Comparison of ENCODE assay signal across 1 cellular context in the genomic region with DNA sequence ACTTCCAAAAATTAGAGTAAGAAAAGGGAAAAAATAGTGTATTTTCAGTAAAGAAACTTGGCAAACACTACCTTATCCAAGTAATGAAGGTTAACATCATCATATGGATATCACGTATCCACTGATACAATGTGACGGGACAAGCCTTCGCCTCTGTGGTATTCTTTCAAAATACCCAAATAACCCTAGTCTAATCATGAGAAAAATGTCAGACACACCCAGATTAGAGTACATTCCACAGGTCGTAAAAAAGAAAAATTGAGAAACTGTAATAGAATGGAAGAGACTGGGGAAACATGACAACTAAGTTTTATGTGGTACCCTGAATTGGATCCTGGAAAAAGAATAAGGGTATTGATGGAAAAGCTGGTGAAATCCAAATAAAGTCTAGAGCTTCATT.
TF ChIP-seq lines count a peak whose summit lies in the region.

No MANE protein-coding gene starts in this region.

TF ChIP-seq in WTC11, 78 proteins besides CTCF, POLR2A, EP300 and RAD21 (continued from another document):
- TF ChIP-seq, protein P1, sequence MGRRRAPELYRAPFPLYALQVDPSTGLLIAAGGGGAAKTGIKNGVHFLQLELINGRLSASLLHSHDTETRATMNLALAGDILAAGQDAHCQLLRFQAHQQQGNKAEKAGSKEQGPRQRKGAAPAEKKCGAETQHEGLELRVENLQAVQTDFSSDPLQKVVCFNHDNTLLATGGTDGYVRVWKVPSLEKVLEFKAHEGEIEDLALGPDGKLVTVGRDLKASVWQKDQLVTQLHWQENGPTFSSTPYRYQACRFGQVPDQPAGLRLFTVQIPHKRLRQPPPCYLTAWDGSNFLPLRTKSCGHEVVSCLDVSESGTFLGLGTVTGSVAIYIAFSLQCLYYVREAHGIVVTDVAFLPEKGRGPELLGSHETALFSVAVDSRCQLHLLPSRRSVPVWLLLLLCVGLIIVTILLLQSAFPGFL (CRISPR knock-in tag; IDR thresholded peaks at IDR 0.05; ENCODE audit: borderline replicate concordance), result no peak
- TF ChIP-seq ZNF671 (CRISPR knock-in tag; IDR thresholded peaks at IDR 0.05), result no peak
- no peak for TF ChIP-seq PRRX2 (CRISPR knock-in tag; IDR thresholded peaks at IDR 0.05)
- TF ChIP-seq MYBL2 (CRISPR knock-in tag; IDR thresholded peaks at IDR 0.05), result no peak
- TF ChIP-seq ZNF396 (CRISPR knock-in tag; IDR thresholded peaks at IDR 0.05; ENCODE audit: borderline replicate concordance), result no peak
- no peak for TF ChIP-seq HMGA2 (CRISPR knock-in tag; IDR thresholded peaks at IDR 0.05)
- TF ChIP-seq, protein P2, sequence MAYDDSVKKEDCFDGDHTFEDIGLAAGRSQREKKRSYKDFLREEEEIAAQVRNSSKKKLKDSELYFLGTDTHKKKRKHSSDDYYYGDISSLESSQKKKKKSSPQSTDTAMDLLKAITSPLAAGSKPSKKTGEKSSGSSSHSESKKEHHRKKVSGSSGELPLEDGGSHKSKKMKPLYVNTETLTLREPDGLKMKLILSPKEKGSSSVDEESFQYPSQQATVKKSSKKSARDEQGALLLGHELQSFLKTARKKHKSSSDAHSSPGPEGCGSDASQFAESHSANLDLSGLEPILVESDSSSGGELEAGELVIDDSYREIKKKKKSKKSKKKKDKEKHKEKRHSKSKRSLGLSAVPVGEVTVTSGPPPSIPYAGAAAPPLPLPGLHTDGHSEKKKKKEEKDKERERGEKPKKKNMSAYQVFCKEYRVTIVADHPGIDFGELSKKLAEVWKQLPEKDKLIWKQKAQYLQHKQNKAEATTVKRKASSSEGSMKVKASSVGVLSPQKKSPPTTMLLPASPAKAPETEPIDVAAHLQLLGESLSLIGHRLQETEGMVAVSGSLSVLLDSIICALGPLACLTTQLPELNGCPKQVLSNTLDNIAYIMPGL (CRISPR knock-in tag; IDR thresholded peaks at IDR 0.05), result no peak
- no peak for TF ChIP-seq GTF2I (CRISPR knock-in tag; conservative IDR thresholded peaks at IDR 0.05)
- TF ChIP-seq TCF7 (CRISPR knock-in tag; IDR thresholded peaks at IDR 0.05; ENCODE audit: low read depth), result no peak
- no peak for TF ChIP-seq OVOL2 (CRISPR knock-in tag; IDR thresholded peaks at IDR 0.05; ENCODE audit: borderline replicate concordance)
- TF ChIP-seq, protein P3, sequence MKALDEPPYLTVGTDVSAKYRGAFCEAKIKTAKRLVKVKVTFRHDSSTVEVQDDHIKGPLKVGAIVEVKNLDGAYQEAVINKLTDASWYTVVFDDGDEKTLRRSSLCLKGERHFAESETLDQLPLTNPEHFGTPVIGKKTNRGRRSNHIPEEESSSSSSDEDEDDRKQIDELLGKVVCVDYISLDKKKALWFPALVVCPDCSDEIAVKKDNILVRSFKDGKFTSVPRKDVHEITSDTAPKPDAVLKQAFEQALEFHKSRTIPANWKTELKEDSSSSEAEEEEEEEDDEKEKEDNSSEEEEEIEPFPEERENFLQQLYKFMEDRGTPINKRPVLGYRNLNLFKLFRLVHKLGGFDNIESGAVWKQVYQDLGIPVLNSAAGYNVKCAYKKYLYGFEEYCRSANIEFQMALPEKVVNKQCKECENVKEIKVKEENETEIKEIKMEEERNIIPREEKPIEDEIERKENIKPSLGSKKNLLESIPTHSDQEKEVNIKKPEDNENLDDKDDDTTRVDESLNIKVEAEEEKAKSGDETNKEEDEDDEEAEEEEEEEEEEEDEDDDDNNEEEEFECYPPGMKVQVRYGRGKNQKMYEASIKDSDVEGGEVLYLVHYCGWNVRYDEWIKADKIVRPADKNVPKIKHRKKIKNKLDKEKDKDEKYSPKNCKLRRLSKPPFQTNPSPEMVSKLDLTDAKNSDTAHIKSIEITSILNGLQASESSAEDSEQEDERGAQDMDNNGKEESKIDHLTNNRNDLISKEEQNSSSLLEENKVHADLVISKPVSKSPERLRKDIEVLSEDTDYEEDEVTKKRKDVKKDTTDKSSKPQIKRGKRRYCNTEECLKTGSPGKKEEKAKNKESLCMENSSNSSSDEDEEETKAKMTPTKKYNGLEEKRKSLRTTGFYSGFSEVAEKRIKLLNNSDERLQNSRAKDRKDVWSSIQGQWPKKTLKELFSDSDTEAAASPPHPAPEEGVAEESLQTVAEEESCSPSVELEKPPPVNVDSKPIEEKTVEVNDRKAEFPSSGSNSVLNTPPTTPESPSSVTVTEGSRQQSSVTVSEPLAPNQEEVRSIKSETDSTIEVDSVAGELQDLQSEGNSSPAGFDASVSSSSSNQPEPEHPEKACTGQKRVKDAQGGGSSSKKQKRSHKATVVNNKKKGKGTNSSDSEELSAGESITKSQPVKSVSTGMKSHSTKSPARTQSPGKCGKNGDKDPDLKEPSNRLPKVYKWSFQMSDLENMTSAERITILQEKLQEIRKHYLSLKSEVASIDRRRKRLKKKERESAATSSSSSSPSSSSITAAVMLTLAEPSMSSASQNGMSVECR (CRISPR knock-in tag; IDR thresholded peaks at IDR 0.05; ENCODE audit: borderline replicate concordance), result no peak
